ENCODE assay signal across 8 cellular contexts in the genomic region with DNA sequence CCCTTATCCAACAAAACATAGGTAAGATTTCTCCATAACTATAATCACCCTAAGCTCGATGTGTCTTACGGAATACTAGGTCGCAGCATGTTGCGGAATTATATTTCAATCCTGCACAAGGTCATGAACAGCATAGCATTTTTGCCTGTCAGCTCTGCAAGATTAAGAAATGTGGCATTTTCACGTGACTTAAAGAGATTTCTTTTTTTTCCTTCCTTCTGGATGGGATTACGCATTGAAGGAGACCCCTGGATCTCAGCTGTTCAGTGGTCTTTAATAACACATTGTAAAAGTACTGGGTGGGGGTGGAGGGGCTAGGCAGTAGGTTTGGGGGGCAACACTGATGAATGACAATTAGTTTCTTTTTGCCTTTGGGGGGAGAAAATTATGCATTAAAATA.
DNase-seq lines count a peak whose midpoint lies in the region; ATAC-seq and TF ChIP-seq lines count a peak whose summit lies in the region.

No MANE protein-coding gene starts in this region.

- WGBS in mesodermal cell (ENCODE audit: insufficient coverage in 2 of 2), 2 experiments, result 74 to 80% methylated on average over 5 of the region's 6 CpGs

- H3K36me3 ChIP-seq in mesodermal cell (ENCODE audit: control insufficient read depth, insufficient read depth, low read length), result peaks cover 5% of the 10 kb centered on the region

- peaks cover 66% of the 10 kb centered on the region for H3K4me1 Mint-ChIP-seq in stimulated activated naive CD8-positive, alpha-beta T cell treated with anti-CD3 and anti-CD28 coated beads, Interleukin-15, Interleukin-2, amounts not matched to agents 100 ng/mL and 50 ng/mL, for 24 hours (ENCODE audit: low read depth)
- H3K4me1 Mint-ChIP-seq in brain, result peaks cover 58% of the 10 kb centered on the region

- peak overlapping the region; percentile 73 for H3K4me3 Mint-ChIP-seq in stimulated activated naive CD8-positive, alpha-beta T cell treated with anti-CD3 and anti-CD28 coated beads, Interleukin-15, Interleukin-2, amounts not matched to agents 100 ng/mL and 50 ng/mL, for 24 hours
- peak overlapping the region; percentile 27 to 65 (median 52) for H3K4me3 Mint-ChIP-seq in brain

- H3K9me3 ChIP-seq in mesodermal cell (ENCODE audit: control insufficient read depth, low read length), result peaks cover 17% of the 10 kb centered on the region

- H3K9me3 Mint-ChIP-seq in stimulated activated naive CD8-positive, alpha-beta T cell treated with anti-CD3 and anti-CD28 coated beads, Interleukin-15, Interleukin-2, amounts not matched to agents 100 ng/mL and 50 ng/mL, for 24 hours, result peaks cover 9% of the 10 kb centered on the region
- H3K9me3 Mint-ChIP-seq in brain, result peaks cover 3 to 16% (median 11%) of the 10 kb centered on the region in 5 experiments

- peaks cover 8% of the 10 kb centered on the region for H3K36me3 Mint-ChIP-seq in stimulated activated naive CD8-positive, alpha-beta T cell treated with anti-CD3 and anti-CD28 coated beads, Interleukin-15, Interleukin-2, amounts not matched to agents 100 ng/mL and 50 ng/mL, for 24 hours (ENCODE audit: low read depth)
- H3K36me3 Mint-ChIP-seq in brain, result peaks cover 8% of the 10 kb centered on the region

- H3K27me3 Mint-ChIP-seq in stimulated activated naive CD8-positive, alpha-beta T cell treated with anti-CD3 and anti-CD28 coated beads, Interleukin-15, Interleukin-2, amounts not matched to agents 100 ng/mL and 50 ng/mL, for 24 hours, result peaks cover 3% of the 10 kb centered on the region
- no peaks in the 10 kb centered on the region for H3K27me3 Mint-ChIP-seq in brain

- DNase-seq in stimulated activated naive CD8-positive, alpha-beta T cell treated with anti-CD3 and anti-CD28 coated beads, Interleukin-15, Interleukin-2, amounts not matched to agents 100 U/mL and 50 U/mL, for 24 hours, result no peak
- DNase-seq in GM13977 (ENCODE audit: low spot score) (no peak), AML-193 (lab: John Stamatoyannopoulos, UW) (no peak)

- in situ Hi-C loops in GM13977 (cut with MboI; ENCODE audit: low pct_unique_long_range_greater_than_20kb, low sequenced_read_pairs, unreplicated experiment), result no loop called here

- peak overlapping the region; percentile 99 for H3K27ac Mint-ChIP-seq in stimulated activated naive CD8-positive, alpha-beta T cell treated with anti-CD3 and anti-CD28 coated beads, Interleukin-15, Interleukin-2, amounts not matched to agents 100 ng/mL and 50 ng/mL, for 24 hours
- H3K27ac Mint-ChIP-seq in brain, result peak overlapping the region; percentile 31 to 97 (median 71)

- peaks cover 54% of the 10 kb centered on the region for H3K4me1 ChIP-seq in mesodermal cell (ENCODE audit: control insufficient read depth, insufficient read depth, low read length, poor library complexity, severe bottlenecking)

- TF ChIP-seq CTCF in brain (conservative IDR thresholded peaks at IDR 0.05) (peak in 1 of 2 experiments; percentile 0), GM13977 (IDR thresholded peaks at IDR 0.05; ENCODE audit: extremely low read depth, insufficient read depth, missing control alignments) (no peak)

- H3K27ac ChIP-seq in mesodermal cell (ENCODE audit: low read depth, low read length, severe bottlenecking), result peak overlapping the region; percentile 97

- no peak overlapping the region for H3K4me3 ChIP-seq in mesodermal cell (ENCODE audit: extremely low read depth, insufficient read depth, low read length, poor library complexity, severe bottlenecking)

- ATAC-seq in stimulated activated naive CD8-positive, alpha-beta T cell treated with anti-CD3 and anti-CD28 coated beads, Interleukin-15, Interleukin-2, amounts not matched to agents 100 U/mL and 50 U/mL, for 24 hours, result no peak
- ATAC-seq in HG02870 (IDR thresholded peaks at IDR 0.05; ENCODE audit: unreplicated experiment) (no peak), GM19397 (IDR thresholded peaks at IDR 0.05; ENCODE audit: unreplicated experiment) (no peak)
